Comparison of ENCODE assay signal across 9 cellular contexts in the genomic region with DNA sequence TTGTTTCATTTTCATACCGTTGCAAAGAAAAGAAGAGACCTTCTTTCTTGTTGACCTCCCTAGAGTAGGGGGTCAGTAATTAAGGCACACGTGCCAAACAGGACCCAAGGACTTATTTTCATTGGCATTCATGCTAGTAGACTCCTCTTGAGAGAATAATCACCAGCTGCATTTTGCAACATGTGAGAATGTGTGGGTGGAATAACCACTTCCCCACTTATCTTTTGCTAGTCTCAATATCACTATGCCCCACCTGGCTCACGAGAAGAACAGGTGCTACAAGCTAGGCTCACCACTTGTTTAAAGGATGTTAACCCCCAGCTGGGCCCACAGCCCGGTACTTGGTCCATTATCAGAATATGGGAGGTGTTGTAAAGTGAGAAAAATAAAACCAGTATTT.
DNase-seq lines count a peak whose midpoint lies in the region; ATAC-seq and TF ChIP-seq lines count a peak whose summit lies in the region.
"Had no signal": no experiment of that assay in that cellular context is flagged by ENCODE, and none has a peak within 500 bp of the region (broad histone marks: within the 10 kb centered on the region; RNA-seq: fewer than 3 reads in every experiment).

No MANE protein-coding gene starts in this region.

- WGBS in hepatocyte (ENCODE audit: low lambda C conversion rate, missing lambda C conversion rate), result 65% methylated on average over 4 of the region's 4 CpGs

- peak; percentile 89 for ATAC-seq in GM18867 (IDR thresholded peaks at IDR 0.05; ENCODE audit: unreplicated experiment)
- ATAC-seq in HG02610 (IDR thresholded peaks at IDR 0.05; ENCODE audit: unreplicated experiment), result peak; percentile 85
- ATAC-seq in GM23338, result no peak

- no peaks in the 10 kb centered on the region for H3K27me3 Mint-ChIP-seq in GM23338 (ENCODE audit: insufficient read depth, low read depth, poor library complexity)

- no peaks in the 10 kb centered on the region for H4K20me1 ChIP-seq in hepatocyte (ENCODE audit: insufficient read depth, poor library complexity, severe bottlenecking)
- H4K20me1 ChIP-seq in GM23338 (replicated peaks; ENCODE audit: insufficient read depth), result no peaks in the 10 kb centered on the region

- H3K4me3 ChIP-seq in hepatocyte (no peak overlapping the region), GM23338 (no peak overlapping the region)

- H3K9me3 Mint-ChIP-seq in GM23338, result no peaks in the 10 kb centered on the region
- H3K9me3 Mint-ChIP-seq: neural crest cell had no signal

- no peak overlapping the region for H3K4me3 Mint-ChIP-seq in GM23338
- H3K4me3 Mint-ChIP-seq: neural crest cell had no signal

- H3K4me2 ChIP-seq in hepatocyte (peak overlapping the region; percentile 36), GM23338 (no peak overlapping the region)

- no peak for TF ChIP-seq CTCF in hepatocyte (IDR thresholded peaks at IDR 0.05; ENCODE audit: poor library complexity)
- no peak for TF ChIP-seq CTCF in GM23338 (conservative IDR thresholded peaks at IDR 0.05; ENCODE audit: low read depth in 2 of 2)

- peaks cover 10% of the 10 kb centered on the region; the same call in 2 of the 3 replicates for H3K4me1 Mint-ChIP-seq in GM23338
- H3K4me1 Mint-ChIP-seq: neural crest cell had no signal

- H2AFZ ChIP-seq in hepatocyte, result no peak overlapping the region
- H2AFZ ChIP-seq in GM23338, result no peak overlapping the region

- H3K36me3 ChIP-seq in hepatocyte (replicated peaks; ENCODE audit: insufficient read depth, low read depth), result no peaks in the 10 kb centered on the region
- H3K36me3 ChIP-seq in GM23338 (ENCODE audit: insufficient read depth), result no peaks in the 10 kb centered on the region

- H3K27me3 ChIP-seq in hepatocyte (no peaks in the 10 kb centered on the region), GM23338 (ENCODE audit: insufficient read depth) (no peaks in the 10 kb centered on the region)

- H3K27ac ChIP-seq in hepatocyte (no peak overlapping the region), GM23338 (ENCODE audit: low read depth) (no peak overlapping the region)

- no peaks in the 10 kb centered on the region for H3F3A ChIP-seq in GM23338 (replicated peaks; ENCODE audit: low read depth)

- H3K79me2 ChIP-seq in hepatocyte, result no peaks in the 10 kb centered on the region
- H3K79me2 ChIP-seq in GM23338 (replicated peaks; ENCODE audit: insufficient read depth), result no peaks in the 10 kb centered on the region

- H3K9me2 ChIP-seq in hepatocyte (replicated peaks; ENCODE audit: insufficient read depth) (no peaks in the 10 kb centered on the region), GM23338 (ENCODE audit: insufficient read depth) (no peaks in the 10 kb centered on the region)

- DNase-seq in NCI-H1092 treated with DMSO at 0.1 percent for 48 hours (lab: John Stamatoyannopoulos, UW) (peak; percentile 7), hepatocyte (ENCODE audit: low spot score) (no peak), GM23338 (ENCODE audit: low spot score) (no peak), NCI-H2081 treated with DMSO at 0.1 percent for 48 hours (lab: John Stamatoyannopoulos, UW) (no peak), cerebellar nuclear complex (lab: John Stamatoyannopoulos, UW) (no peak), middle frontal gyrus (ENCODE audit: extremely low spot score, low spot score) (no peak)

- no peak overlapping the region; the same call in 1 of the 2 replicates for H3K27ac Mint-ChIP-seq in GM23338

- no peaks in the 10 kb centered on the region for H3K9me3 ChIP-seq in hepatocyte (ENCODE audit: low read depth)

- H3K4me1 ChIP-seq in hepatocyte (ENCODE audit: insufficient read depth), result no peaks in the 10 kb centered on the region
- H3K4me1 ChIP-seq in GM23338 (ENCODE audit: insufficient read depth), result no peaks in the 10 kb centered on the region

- no peaks in the 10 kb centered on the region for H3K36me3 Mint-ChIP-seq in GM23338 (ENCODE audit: low read depth)

TF ChIP-seq in GM23338, 12 proteins besides CTCF, POLR2A, EP300 and RAD21:
- TF ChIP-seq, protein P1, sequence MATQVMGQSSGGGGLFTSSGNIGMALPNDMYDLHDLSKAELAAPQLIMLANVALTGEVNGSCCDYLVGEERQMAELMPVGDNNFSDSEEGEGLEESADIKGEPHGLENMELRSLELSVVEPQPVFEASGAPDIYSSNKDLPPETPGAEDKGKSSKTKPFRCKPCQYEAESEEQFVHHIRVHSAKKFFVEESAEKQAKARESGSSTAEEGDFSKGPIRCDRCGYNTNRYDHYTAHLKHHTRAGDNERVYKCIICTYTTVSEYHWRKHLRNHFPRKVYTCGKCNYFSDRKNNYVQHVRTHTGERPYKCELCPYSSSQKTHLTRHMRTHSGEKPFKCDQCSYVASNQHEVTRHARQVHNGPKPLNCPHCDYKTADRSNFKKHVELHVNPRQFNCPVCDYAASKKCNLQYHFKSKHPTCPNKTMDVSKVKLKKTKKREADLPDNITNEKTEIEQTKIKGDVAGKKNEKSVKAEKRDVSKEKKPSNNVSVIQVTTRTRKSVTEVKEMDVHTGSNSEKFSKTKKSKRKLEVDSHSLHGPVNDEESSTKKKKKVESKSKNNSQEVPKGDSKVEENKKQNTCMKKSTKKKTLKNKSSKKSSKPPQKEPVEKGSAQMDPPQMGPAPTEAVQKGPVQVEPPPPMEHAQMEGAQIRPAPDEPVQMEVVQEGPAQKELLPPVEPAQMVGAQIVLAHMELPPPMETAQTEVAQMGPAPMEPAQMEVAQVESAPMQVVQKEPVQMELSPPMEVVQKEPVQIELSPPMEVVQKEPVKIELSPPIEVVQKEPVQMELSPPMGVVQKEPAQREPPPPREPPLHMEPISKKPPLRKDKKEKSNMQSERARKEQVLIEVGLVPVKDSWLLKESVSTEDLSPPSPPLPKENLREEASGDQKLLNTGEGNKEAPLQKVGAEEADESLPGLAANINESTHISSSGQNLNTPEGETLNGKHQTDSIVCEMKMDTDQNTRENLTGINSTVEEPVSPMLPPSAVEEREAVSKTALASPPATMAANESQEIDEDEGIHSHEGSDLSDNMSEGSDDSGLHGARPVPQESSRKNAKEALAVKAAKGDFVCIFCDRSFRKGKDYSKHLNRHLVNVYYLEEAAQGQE (IDR thresholded peaks at IDR 0.05; ENCODE audit: unreplicated experiment), result no peak
- TF ChIP-seq STAT1 (IDR thresholded peaks at IDR 0.05; ENCODE audit: unreplicated experiment), result no peak
- TF ChIP-seq, protein P2, sequence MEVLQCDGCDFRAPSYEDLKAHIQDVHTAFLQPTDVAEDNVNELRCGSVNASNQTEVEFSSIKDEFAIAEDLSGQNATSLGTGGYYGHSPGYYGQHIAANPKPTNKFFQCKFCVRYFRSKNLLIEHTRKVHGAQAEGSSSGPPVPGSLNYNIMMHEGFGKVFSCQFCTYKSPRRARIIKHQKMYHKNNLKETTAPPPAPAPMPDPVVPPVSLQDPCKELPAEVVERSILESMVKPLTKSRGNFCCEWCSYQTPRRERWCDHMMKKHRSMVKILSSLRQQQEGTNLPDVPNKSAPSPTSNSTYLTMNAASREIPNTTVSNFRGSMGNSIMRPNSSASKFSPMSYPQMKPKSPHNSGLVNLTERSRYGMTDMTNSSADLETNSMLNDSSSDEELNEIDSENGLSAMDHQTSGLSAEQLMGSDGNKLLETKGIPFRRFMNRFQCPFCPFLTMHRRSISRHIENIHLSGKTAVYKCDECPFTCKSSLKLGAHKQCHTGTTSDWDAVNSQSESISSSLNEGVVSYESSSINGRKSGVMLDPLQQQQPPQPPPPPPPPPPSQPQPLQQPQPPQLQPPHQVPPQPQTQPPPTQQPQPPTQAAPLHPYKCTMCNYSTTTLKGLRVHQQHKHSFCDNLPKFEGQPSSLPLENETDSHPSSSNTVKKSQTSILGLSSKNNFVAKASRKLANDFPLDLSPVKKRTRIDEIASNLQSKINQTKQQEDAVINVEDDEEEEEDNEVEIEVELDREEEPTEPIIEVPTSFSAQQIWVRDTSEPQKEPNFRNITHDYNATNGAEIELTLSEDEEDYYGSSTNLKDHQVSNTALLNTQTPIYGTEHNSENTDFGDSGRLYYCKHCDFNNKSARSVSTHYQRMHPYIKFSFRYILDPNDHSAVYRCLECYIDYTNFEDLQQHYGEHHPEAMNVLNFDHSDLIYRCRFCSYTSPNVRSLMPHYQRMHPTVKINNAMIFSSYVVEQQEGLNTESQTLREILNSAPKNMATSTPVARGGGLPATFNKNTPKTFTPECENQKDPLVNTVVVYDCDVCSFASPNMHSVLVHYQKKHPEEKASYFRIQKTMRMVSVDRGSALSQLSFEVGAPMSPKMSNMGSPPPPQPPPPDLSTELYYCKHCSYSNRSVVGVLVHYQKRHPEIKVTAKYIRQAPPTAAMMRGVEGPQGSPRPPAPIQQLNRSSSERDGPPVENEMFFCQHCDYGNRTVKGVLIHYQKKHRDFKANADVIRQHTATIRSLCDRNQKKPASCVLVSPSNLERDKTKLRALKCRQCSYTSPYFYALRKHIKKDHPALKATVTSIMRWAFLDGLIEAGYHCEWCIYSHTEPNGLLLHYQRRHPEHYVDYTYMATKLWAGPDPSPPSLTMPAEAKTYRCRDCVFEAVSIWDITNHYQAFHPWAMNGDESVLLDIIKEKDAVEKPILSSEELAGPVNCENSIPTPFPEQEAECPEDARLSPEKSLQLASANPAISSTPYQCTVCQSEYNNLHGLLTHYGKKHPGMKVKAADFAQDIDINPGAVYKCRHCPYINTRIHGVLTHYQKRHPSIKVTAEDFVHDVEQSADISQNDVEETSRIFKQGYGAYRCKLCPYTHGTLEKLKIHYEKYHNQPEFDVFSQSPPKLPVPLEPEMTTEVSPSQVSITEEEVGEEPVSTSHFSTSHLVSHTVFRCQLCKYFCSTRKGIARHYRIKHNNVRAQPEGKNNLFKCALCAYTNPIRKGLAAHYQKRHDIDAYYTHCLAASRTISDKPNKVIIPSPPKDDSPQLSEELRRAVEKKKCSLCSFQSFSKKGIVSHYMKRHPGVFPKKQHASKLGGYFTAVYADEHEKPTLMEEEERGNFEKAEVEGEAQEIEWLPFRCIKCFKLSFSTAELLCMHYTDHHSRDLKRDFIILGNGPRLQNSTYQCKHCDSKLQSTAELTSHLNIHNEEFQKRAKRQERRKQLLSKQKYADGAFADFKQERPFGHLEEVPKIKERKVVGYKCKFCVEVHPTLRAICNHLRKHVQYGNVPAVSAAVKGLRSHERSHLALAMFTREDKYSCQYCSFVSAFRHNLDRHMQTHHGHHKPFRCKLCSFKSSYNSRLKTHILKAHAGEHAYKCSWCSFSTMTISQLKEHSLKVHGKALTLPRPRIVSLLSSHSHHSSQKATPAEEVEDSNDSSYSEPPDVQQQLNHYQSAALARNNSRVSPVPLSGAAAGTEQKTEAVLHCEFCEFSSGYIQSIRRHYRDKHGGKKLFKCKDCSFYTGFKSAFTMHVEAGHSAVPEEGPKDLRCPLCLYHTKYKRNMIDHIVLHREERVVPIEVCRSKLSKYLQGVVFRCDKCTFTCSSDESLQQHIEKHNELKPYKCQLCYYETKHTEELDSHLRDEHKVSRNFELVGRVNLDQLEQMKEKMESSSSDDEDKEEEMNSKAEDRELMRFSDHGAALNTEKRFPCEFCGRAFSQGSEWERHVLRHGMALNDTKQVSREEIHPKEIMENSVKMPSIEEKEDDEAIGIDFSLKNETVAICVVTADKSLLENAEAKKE (CRISPR knock-in tag; IDR thresholded peaks at IDR 0.05), result no peak
